ENCODE assay signal across 21 cellular contexts in the genomic region with DNA sequence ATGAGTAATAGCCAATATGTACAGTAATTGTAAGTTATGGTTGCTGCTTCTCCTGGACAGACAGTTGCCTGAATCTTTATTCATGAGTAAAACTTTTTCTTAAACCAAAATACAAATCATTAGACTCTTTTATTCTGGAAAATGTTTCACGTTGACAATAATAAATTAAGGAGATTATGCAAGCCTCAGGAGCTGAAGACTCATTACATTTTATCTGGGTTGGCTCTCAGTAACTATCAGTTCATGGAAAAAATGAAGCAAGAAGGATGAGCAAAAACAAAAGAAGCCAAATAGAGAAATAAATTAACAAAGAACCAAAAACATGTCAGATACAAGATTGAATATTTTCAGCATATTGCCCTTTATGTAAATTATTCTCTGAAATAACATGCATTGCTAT.
A peak's percentile ranks its signal among the peaks of the same experiment; 100 is the strongest.
DNase-seq lines count a peak whose midpoint lies in the region; ATAC-seq and TF ChIP-seq lines count a peak whose summit lies in the region.
"Had no signal": no experiment of that assay in that cellular context is flagged by ENCODE, and none has a peak within 500 bp of the region (broad histone marks: within the 10 kb centered on the region; RNA-seq: fewer than 3 reads in every experiment).

No MANE protein-coding gene starts in this region.

- CTCF ChIA-PET in activated CD8-positive, alpha-beta memory T cell treated with anti-CD3 and anti-CD28 coated beads, Interleukin-2, amount 10 ng/mL, durations not matched to agents 7 days and 5 days (lab: Charles Lee) = no interaction called here

- no peaks in the 10 kb centered on the region for H3K4me1 Mint-ChIP-seq in activated CD8-positive, alpha-beta memory T cell treated with anti-CD3 and anti-CD28 coated beads, Interleukin-2, amount 10 ng/mL, durations not matched to agents 7 days and 5 days
- H3K4me1 Mint-ChIP-seq: GM23338 had no signal

- H3K36me3 ChIP-seq in esophagus squamous epithelium = no peaks in the 10 kb centered on the region
- H3K36me3 ChIP-seq: BLaER1 had no signal

- no peak for TF ChIP-seq CTCF in cardiac fibroblast (IDR thresholded peaks at IDR 0.05; ENCODE audit: low read depth, low read length)
- TF ChIP-seq CTCF in omental fat pad (IDR thresholded peaks at IDR 0.05) = no peak
- TF ChIP-seq CTCF in esophagus squamous epithelium (IDR thresholded peaks at IDR 0.05) = no peak

- WGBS in esophagus squamous epithelium, 2 donors = 21 to 45% methylated on average over 1 of the region's 1 CpG

- H3K4me3 ChIP-seq in cardiac fibroblast (replicated peaks in 1 of 2; ENCODE audit: low read depth in 2 of 2, low read length in 2 of 2) (no peak overlapping the region), esophagus squamous epithelium (no peak overlapping the region)
- H3K4me3 ChIP-seq: BLaER1, GM23338, PC-9 had no signal

- no peak overlapping the region for H3K27ac Mint-ChIP-seq in activated CD8-positive, alpha-beta memory T cell treated with anti-CD3 and anti-CD28 coated beads, Interleukin-2, amount 10 ng/mL, durations not matched to agents 7 days and 5 days
- H3K27ac Mint-ChIP-seq: CD4-positive, alpha-beta T cell; GM23338 had no signal

- peak; percentile 81 for ATAC-seq in omental fat pad (ENCODE audit: low FRiP score)
- no peak for ATAC-seq in activated CD8-positive, alpha-beta memory T cell treated with anti-CD3 and anti-CD28 coated beads, Interleukin-2, amount 10 ng/mL, durations not matched to agents 7 days and 5 days
- ATAC-seq: GM23338 had no signal

- H3K4me3 Mint-ChIP-seq in activated CD8-positive, alpha-beta memory T cell treated with anti-CD3 and anti-CD28 coated beads, Interleukin-2, amount 10 ng/mL, durations not matched to agents 7 days and 5 days = no peak overlapping the region
- H3K4me3 Mint-ChIP-seq: CD4-positive, alpha-beta T cell; GM23338 had no signal

- H3K4me1 ChIP-seq in esophagus squamous epithelium = no peaks in the 10 kb centered on the region
- H3K4me1 ChIP-seq: BLaER1 had no signal

- TF ChIP-seq POLR2A in esophagus squamous epithelium (IDR thresholded peaks at IDR 0.05) = no peak

- no peaks in the 10 kb centered on the region for H3K36me3 Mint-ChIP-seq in activated CD8-positive, alpha-beta memory T cell treated with anti-CD3 and anti-CD28 coated beads, Interleukin-2, amount 10 ng/mL, durations not matched to agents 7 days and 5 days

- DNase-seq in AG08395 (ENCODE audit: low spot score) (peak; percentile 18), EH (ENCODE audit: low read depth) (peak; percentile 9), cardiac fibroblast (ENCODE audit: low read depth in 2 of 2) (peak; percentile 9 to 30), omental fat pad (ENCODE audit: low spot score) (no peak), putamen (ENCODE audit: low spot score) (no peak), esophagus squamous epithelium (lab: John Stamatoyannopoulos, UW) (no peak)
- no peak for DNase-seq in activated CD8-positive, alpha-beta memory T cell treated with anti-CD3 and anti-CD28 coated beads, Interleukin-2, amount 10 ng/mL, durations not matched to agents 7 days and 5 days
- DNase-seq: CD4-positive, alpha-beta T cell; COR-L47; DMS79; HCEC 1CT; IMR-90; NCI-H1092 treated with DMSO at 0.1 percent for 48 hours; NCI-H1436 treated with DMSO at 0.1 percent for 48 hours; NCI-H1930; PC-9; RPMI8226; SIG-M5 had no signal

- H3K27me3 Mint-ChIP-seq in activated CD8-positive, alpha-beta memory T cell treated with anti-CD3 and anti-CD28 coated beads, Interleukin-2, amount 10 ng/mL, durations not matched to agents 7 days and 5 days = no peaks in the 10 kb centered on the region
- H3K27me3 Mint-ChIP-seq: CD4-positive, alpha-beta T cell had no signal

- H3K27ac ChIP-seq in esophagus squamous epithelium = no peak overlapping the region
- H3K27ac ChIP-seq: BLaER1, KMS-11, PC-9 had no signal

- H3K9me3 ChIP-seq in esophagus squamous epithelium = no peaks in the 10 kb centered on the region

- H3K27me3 ChIP-seq in esophagus squamous epithelium = no peaks in the 10 kb centered on the region
- H3K27me3 ChIP-seq: BLaER1 had no signal

- intact Hi-C loops in esophagus squamous epithelium (cut with DNase I) = no loop called here

- peaks cover 7% of the 10 kb centered on the region for H3K9me3 Mint-ChIP-seq in activated CD8-positive, alpha-beta memory T cell treated with anti-CD3 and anti-CD28 coated beads, Interleukin-2, amount 10 ng/mL, durations not matched to agents 7 days and 5 days (ENCODE audit: low read depth)

Comparison
In these comparisons a context has a peak if more than half of its experiments do, and no peak if none do; other contexts are left out.
1. DNase-seq: peak in AG08395 (single experiment), EH (single experiment) and cardiac fibroblast (2 of 2); none in omental fat pad (single experiment), putamen (single experiment), esophagus squamous epithelium (single experiment) and activated CD8-positive, alpha-beta memory T cell treated with anti-CD3 and anti-CD28 coated beads, Interleukin-2, amount 10 ng/mL, durations not matched to agents 7 days and 5 days (single experiment).